1 cellular context compared by ENCODE assay signal in genomic region chr19:53865918-53866696, GRCh38.
A peak's percentile ranks its signal among the peaks of the same experiment; 100 is the strongest.
TF ChIP-seq lines count a peak whose summit lies in the region.

No MANE protein-coding gene starts in this region.

TF ChIP-seq in HepG2, 621 proteins besides CTCF, POLR2A, EP300 and RAD21 (continued from another document and continues in another):
- TF ChIP-seq AHDC1 (CRISPR knock-in tag; IDR thresholded peaks at IDR 0.05; ENCODE audit: borderline replicate concordance) (no peak), ZSCAN30 (CRISPR knock-in tag; IDR thresholded peaks at IDR 0.05) (no peak), SNAPC5 (CRISPR knock-in tag; IDR thresholded peaks at IDR 0.05; ENCODE audit: borderline replicate concordance) (no peak), JARID2 (CRISPR knock-in tag; IDR thresholded peaks at IDR 0.05; ENCODE audit: insufficient replicate concordance) (peak; percentile 18), ZNF792 (CRISPR knock-in tag; IDR thresholded peaks at IDR 0.05) (no peak; the same call in 1 of the 2 replicates), ELF1 (CRISPR knock-in tag; IDR thresholded peaks at IDR 0.05) (no peak), ZNF781 (CRISPR knock-in tag; IDR thresholded peaks at IDR 0.05; ENCODE audit: borderline replicate concordance, not compliant biosample characterization) (no peak), NR2C2 (CRISPR knock-in tag; IDR thresholded peaks at IDR 0.05; ENCODE audit: borderline replicate concordance) (no peak), ATF7-NPFF (CRISPR knock-in tag; IDR thresholded peaks at IDR 0.05; ENCODE audit: low read depth) (peak; percentile 50; the same call in 1 of the 2 replicates), ZNF205 (CRISPR knock-in tag; IDR thresholded peaks at IDR 0.05) (no peak; the same call in 1 of the 2 replicates), CENPT (CRISPR knock-in tag; IDR thresholded peaks at IDR 0.05; ENCODE audit: low read depth) (no peak), ZNF350 (CRISPR knock-in tag; IDR thresholded peaks at IDR 0.05; ENCODE audit: borderline replicate concordance, low read depth) (no peak; the same call in 1 of the 2 replicates), ARID5B (CRISPR knock-in tag; IDR thresholded peaks at IDR 0.05) (peak; percentile 45), ZNF430 (CRISPR knock-in tag; IDR thresholded peaks at IDR 0.05) (no peak), NFE2L1 (CRISPR knock-in tag; IDR thresholded peaks at IDR 0.05; ENCODE audit: borderline replicate concordance) (no peak), NCOA2 (CRISPR knock-in tag; IDR thresholded peaks at IDR 0.05) (no peak), STAT6 (CRISPR knock-in tag; IDR thresholded peaks at IDR 0.05; ENCODE audit: borderline replicate concordance) (no peak), RARA (CRISPR knock-in tag; IDR thresholded peaks at IDR 0.05) (no peak; the same call in 1 of the 2 replicates), ZNF234 (CRISPR knock-in tag; conservative IDR thresholded peaks at IDR 0.05) (no peak), NRL (CRISPR knock-in tag; IDR thresholded peaks at IDR 0.05; ENCODE audit: borderline replicate concordance) (no peak), XBP1 (CRISPR knock-in tag; IDR thresholded peaks at IDR 0.05) (no peak), JUN (CRISPR knock-in tag; IDR thresholded peaks at IDR 0.05) (no peak), DR1 (CRISPR knock-in tag; IDR thresholded peaks at IDR 0.05) (peak; percentile 58), ZNF720 (CRISPR knock-in tag; IDR thresholded peaks at IDR 0.05) (no peak), RFXANK (CRISPR knock-in tag; IDR thresholded peaks at IDR 0.05) (no peak)
- TF ChIP-seq, protein P1, sequence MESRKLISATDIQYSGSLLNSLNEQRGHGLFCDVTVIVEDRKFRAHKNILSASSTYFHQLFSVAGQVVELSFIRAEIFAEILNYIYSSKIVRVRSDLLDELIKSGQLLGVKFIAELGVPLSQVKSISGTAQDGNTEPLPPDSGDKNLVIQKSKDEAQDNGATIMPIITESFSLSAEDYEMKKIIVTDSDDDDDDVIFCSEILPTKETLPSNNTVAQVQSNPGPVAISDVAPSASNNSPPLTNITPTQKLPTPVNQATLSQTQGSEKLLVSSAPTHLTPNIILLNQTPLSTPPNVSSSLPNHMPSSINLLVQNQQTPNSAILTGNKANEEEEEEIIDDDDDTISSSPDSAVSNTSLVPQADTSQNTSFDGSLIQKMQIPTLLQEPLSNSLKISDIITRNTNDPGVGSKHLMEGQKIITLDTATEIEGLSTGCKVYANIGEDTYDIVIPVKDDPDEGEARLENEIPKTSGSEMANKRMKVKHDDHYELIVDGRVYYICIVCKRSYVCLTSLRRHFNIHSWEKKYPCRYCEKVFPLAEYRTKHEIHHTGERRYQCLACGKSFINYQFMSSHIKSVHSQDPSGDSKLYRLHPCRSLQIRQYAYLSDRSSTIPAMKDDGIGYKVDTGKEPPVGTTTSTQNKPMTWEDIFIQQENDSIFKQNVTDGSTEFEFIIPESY (CRISPR knock-in tag; IDR thresholded peaks at IDR 0.05), result 0 out of 2 replicates have a peak, but pooled peaks have one; percentile 5
- TF ChIP-seq, protein P2, sequence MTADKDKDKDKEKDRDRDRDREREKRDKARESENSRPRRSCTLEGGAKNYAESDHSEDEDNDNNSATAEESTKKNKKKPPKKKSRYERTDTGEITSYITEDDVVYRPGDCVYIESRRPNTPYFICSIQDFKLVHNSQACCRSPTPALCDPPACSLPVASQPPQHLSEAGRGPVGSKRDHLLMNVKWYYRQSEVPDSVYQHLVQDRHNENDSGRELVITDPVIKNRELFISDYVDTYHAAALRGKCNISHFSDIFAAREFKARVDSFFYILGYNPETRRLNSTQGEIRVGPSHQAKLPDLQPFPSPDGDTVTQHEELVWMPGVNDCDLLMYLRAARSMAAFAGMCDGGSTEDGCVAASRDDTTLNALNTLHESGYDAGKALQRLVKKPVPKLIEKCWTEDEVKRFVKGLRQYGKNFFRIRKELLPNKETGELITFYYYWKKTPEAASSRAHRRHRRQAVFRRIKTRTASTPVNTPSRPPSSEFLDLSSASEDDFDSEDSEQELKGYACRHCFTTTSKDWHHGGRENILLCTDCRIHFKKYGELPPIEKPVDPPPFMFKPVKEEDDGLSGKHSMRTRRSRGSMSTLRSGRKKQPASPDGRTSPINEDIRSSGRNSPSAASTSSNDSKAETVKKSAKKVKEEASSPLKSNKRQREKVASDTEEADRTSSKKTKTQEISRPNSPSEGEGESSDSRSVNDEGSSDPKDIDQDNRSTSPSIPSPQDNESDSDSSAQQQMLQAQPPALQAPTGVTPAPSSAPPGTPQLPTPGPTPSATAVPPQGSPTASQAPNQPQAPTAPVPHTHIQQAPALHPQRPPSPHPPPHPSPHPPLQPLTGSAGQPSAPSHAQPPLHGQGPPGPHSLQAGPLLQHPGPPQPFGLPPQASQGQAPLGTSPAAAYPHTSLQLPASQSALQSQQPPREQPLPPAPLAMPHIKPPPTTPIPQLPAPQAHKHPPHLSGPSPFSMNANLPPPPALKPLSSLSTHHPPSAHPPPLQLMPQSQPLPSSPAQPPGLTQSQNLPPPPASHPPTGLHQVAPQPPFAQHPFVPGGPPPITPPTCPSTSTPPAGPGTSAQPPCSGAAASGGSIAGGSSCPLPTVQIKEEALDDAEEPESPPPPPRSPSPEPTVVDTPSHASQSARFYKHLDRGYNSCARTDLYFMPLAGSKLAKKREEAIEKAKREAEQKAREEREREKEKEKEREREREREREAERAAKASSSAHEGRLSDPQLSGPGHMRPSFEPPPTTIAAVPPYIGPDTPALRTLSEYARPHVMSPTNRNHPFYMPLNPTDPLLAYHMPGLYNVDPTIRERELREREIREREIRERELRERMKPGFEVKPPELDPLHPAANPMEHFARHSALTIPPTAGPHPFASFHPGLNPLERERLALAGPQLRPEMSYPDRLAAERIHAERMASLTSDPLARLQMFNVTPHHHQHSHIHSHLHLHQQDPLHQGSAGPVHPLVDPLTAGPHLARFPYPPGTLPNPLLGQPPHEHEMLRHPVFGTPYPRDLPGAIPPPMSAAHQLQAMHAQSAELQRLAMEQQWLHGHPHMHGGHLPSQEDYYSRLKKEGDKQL (CRISPR knock-in tag; IDR thresholded peaks at IDR 0.05; ENCODE audit: low read depth), result no peak
- TF ChIP-seq, protein P3, sequence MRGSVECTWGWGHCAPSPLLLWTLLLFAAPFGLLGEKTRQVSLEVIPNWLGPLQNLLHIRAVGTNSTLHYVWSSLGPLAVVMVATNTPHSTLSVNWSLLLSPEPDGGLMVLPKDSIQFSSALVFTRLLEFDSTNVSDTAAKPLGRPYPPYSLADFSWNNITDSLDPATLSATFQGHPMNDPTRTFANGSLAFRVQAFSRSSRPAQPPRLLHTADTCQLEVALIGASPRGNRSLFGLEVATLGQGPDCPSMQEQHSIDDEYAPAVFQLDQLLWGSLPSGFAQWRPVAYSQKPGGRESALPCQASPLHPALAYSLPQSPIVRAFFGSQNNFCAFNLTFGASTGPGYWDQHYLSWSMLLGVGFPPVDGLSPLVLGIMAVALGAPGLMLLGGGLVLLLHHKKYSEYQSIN (CRISPR knock-in tag; IDR thresholded peaks at IDR 0.05; ENCODE audit: borderline replicate concordance), result no peak
- TF ChIP-seq, protein P4, sequence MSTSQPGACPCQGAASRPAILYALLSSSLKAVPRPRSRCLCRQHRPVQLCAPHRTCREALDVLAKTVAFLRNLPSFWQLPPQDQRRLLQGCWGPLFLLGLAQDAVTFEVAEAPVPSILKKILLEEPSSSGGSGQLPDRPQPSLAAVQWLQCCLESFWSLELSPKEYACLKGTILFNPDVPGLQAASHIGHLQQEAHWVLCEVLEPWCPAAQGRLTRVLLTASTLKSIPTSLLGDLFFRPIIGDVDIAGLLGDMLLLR (CRISPR knock-in tag; IDR thresholded peaks at IDR 0.05), result peak; percentile 82; the same call in 1 of the 2 replicates
- TF ChIP-seq, protein P5, sequence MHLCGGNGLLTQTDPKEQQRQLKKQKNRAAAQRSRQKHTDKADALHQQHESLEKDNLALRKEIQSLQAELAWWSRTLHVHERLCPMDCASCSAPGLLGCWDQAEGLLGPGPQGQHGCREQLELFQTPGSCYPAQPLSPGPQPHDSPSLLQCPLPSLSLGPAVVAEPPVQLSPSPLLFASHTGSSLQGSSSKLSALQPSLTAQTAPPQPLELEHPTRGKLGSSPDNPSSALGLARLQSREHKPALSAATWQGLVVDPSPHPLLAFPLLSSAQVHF (CRISPR knock-in tag; IDR thresholded peaks at IDR 0.05), result 0 out of 2 replicates have a peak, but pooled peaks have one; percentile 37
